8 cellular contexts compared by ENCODE assay signal in genomic region chr13:21670883-21671792, GRCh38. TPM values are rescaled to one million over a fixed set of nuclear protein-coding genes. Genes with fewer than 3 reads are reported as not detected.
DNase-seq lines count a peak whose midpoint lies in the region; ATAC-seq and TF ChIP-seq lines count a peak whose summit lies in the region.

Gene FGF9, plus strand, starts transcription at chr13:21671073. Its CDS starts 840 bp downstream, at chr13:21671913.

- no peak for TF ChIP-seq CTCF in activated CD8-positive, alpha-beta T cell treated with anti-CD3 and anti-CD28 coated beads for 36 hours (IDR thresholded peaks at IDR 0.05)
- no peak for TF ChIP-seq CTCF in endothelial cell (IDR thresholded peaks at IDR 0.05; ENCODE audit: unreplicated experiment)

- peaks cover 78% of the 10 kb centered on the region for H3K27me3 Mint-ChIP-seq in CD4-positive, CD25-positive, alpha-beta regulatory T cell
- H3K27me3 Mint-ChIP-seq in activated CD8-positive, alpha-beta T cell treated with anti-CD3 and anti-CD28 coated beads for 36 hours, result peaks cover 41% of the 10 kb centered on the region
- H3K27me3 Mint-ChIP-seq in endothelial cell (ENCODE audit: unreplicated experiment), result peaks cover 14% of the 10 kb centered on the region

- no peaks in the 10 kb centered on the region for H3K36me3 ChIP-seq in CD4-positive, CD25-positive, alpha-beta regulatory T cell (ENCODE audit: control insufficient read depth, insufficient read depth, low read length)

- no peaks in the 10 kb centered on the region for H3K9me3 ChIP-seq in CD4-positive, CD25-positive, alpha-beta regulatory T cell (ENCODE audit: control insufficient read depth in 2 of 2, low read length in 2 of 2)

- peak within 1 kb of the TSS; percentile 88 for H3K4me3 ChIP-seq in CD4-positive, CD25-positive, alpha-beta regulatory T cell (ENCODE audit: low read depth, low read length)

- H3K4me1 Mint-ChIP-seq in CD4-positive, CD25-positive, alpha-beta regulatory T cell, result peaks cover 23 to 54% (median 34%) of the 10 kb centered on the region in 4 donors
- peaks cover 38% of the 10 kb centered on the region for H3K4me1 Mint-ChIP-seq in activated CD8-positive, alpha-beta T cell treated with anti-CD3 and anti-CD28 coated beads for 36 hours (ENCODE audit: low read depth)
- H3K4me1 Mint-ChIP-seq in endothelial cell (ENCODE audit: unreplicated experiment), result peaks cover 26% of the 10 kb centered on the region

- no peaks in the 10 kb centered on the region for H3K36me3 Mint-ChIP-seq in CD4-positive, CD25-positive, alpha-beta regulatory T cell
- H3K36me3 Mint-ChIP-seq in activated CD8-positive, alpha-beta T cell treated with anti-CD3 and anti-CD28 coated beads for 36 hours (ENCODE audit: low read depth), result no peaks in the 10 kb centered on the region
- H3K36me3 Mint-ChIP-seq in endothelial cell (ENCODE audit: low read depth, unreplicated experiment), result peaks cover 3% of the 10 kb centered on the region

- peak within 1 kb of the TSS; percentile 41 for H3K27ac ChIP-seq in CD4-positive, CD25-positive, alpha-beta regulatory T cell (ENCODE audit: insufficient read depth, low read length, poor library complexity, severe bottlenecking)

- DNase-seq in CD4-positive, CD25-positive, alpha-beta regulatory T cell, result peak; percentile 66 to 90 (median 86)
- peak; percentile 85 for DNase-seq in GM19238 (ENCODE audit: insufficient read length, low spot score)
- peak; percentile 70 for DNase-seq in NCI-H774 (lab: John Stamatoyannopoulos, UW)
- peak; percentile 78 for DNase-seq in activated CD8-positive, alpha-beta T cell treated with anti-CD3 and anti-CD28 coated beads for 36 hours
- peak; percentile 66 for DNase-seq in endothelial cell (ENCODE audit: low spot score)
- peak; percentile 78 for DNase-seq in midbrain (lab: John Stamatoyannopoulos, UW)
- peak; percentile 59 to 64 for DNase-seq in stimulated activated CD8-positive, alpha-beta memory T cell treated with anti-CD3 and anti-CD28 coated beads, Interleukin-2, amount 100 ng/mL, for 1 hour (ENCODE audit: low read depth in 2 of 2)

- CTCF ChIA-PET in activated CD8-positive, alpha-beta T cell treated with anti-CD3 and anti-CD28 coated beads for 36 hours (lab: Charles Lee), result interaction anchor here (1.3 to 3.6 kb wide), 3 partner anchors 34 to 142 kb away, joined by 3 to 20 read pairs (median 3); partner anchors contain the start of gene MICU2

- ATAC-seq in CD4-positive, CD25-positive, alpha-beta regulatory T cell (ENCODE audit: low read depth in 2 of 2), result peak; percentile 83 to 85
- ATAC-seq in HG03354 (IDR thresholded peaks at IDR 0.05; ENCODE audit: poor library complexity, severe bottlenecking, unreplicated experiment), result peak; percentile 72
- ATAC-seq in activated CD8-positive, alpha-beta T cell treated with anti-CD3 and anti-CD28 coated beads for 36 hours, result peak; percentile 67

- H3K4me1 ChIP-seq in CD4-positive, CD25-positive, alpha-beta regulatory T cell (ENCODE audit: control insufficient read depth, insufficient read depth, low read length, poor library complexity, severe bottlenecking), result peaks cover 65% of the 10 kb centered on the region

- peak within 1 kb of the TSS; percentile 38 to 76 (median 75) for H3K27ac Mint-ChIP-seq in CD4-positive, CD25-positive, alpha-beta regulatory T cell
- H3K27ac Mint-ChIP-seq in activated CD8-positive, alpha-beta T cell treated with anti-CD3 and anti-CD28 coated beads for 36 hours, result peak within 1 kb of the TSS; percentile 63
- H3K27ac Mint-ChIP-seq in endothelial cell (ENCODE audit: unreplicated experiment), result no peak within 1 kb of the TSS

- H3K9me3 Mint-ChIP-seq in CD4-positive, CD25-positive, alpha-beta regulatory T cell, result peaks cover 0 to 5% (median 0%) of the 10 kb centered on the region in 7 donors
- no peaks in the 10 kb centered on the region for H3K9me3 Mint-ChIP-seq in activated CD8-positive, alpha-beta T cell treated with anti-CD3 and anti-CD28 coated beads for 36 hours
- H3K9me3 Mint-ChIP-seq in endothelial cell (ENCODE audit: unreplicated experiment), result no peaks in the 10 kb centered on the region

- POLR2A ChIA-PET in activated CD8-positive, alpha-beta T cell treated with anti-CD3 and anti-CD28 coated beads for 36 hours (lab: Charles Lee), result interaction anchor here (0.7 to 1.6 kb wide), 2 partner anchors 14 to 68 kb away, joined by 4 read pairs; no protein-coding TSS in a partner anchor

- H3K27me3 ChIP-seq in CD4-positive, CD25-positive, alpha-beta regulatory T cell (ENCODE audit: control insufficient read depth, insufficient read depth, low read length), result peaks cover 10% of the 10 kb centered on the region

- H3K4me3 Mint-ChIP-seq in CD4-positive, CD25-positive, alpha-beta regulatory T cell, result peak within 1 kb of the TSS; percentile 85 to 99 (median 92)
- peak within 1 kb of the TSS; percentile 81 for H3K4me3 Mint-ChIP-seq in activated CD8-positive, alpha-beta T cell treated with anti-CD3 and anti-CD28 coated beads for 36 hours
- peak within 1 kb of the TSS; percentile 87 for H3K4me3 Mint-ChIP-seq in endothelial cell (ENCODE audit: unreplicated experiment)

- intact Hi-C loops in activated CD8-positive, alpha-beta T cell treated with anti-CD3 and anti-CD28 coated beads for 36 hours (cut with micrococcal nuclease), result no loop called here

RNA-seq across cellular contexts. Expression of gene FGF9, which starts in this region (rescaled TPM):
- total RNA-seq in CD4-positive, CD25-positive, alpha-beta regulatory T cell, result 0.35 TPM
- 1 to 10 TPM in 2 of 4 donors, under 1 TPM in 1, not detected in 1; 0.86 to 2.3 (median 1.1) TPM for polyA plus RNA-seq in CD4-positive, CD25-positive, alpha-beta regulatory T cell
- under 1 TPM; 0.11 to 0.45 TPM for total RNA-seq in activated CD8-positive, alpha-beta T cell treated with anti-CD3 and anti-CD28 coated beads for 36 hours
- 0.90 TPM for total RNA-seq in endothelial cell (ENCODE audit: unreplicated experiment)

Comparison
In these comparisons a context has a peak if more than half of its experiments do, and no peak if none do; other contexts are left out.
1. Peak in every context shown above with its lines: DNase-seq, ATAC-seq, H3K4me3 ChIP-seq and H3K27ac ChIP-seq.
2. Peak in DNase-seq and ATAC-seq in activated CD8-positive, alpha-beta T cell treated with anti-CD3 and anti-CD28 coated beads for 36 hours; RNA of the gene not detected or under 1 TPM.
3. Peak in DNase-seq in endothelial cell; RNA of the gene not detected or under 1 TPM.